In genomic region chr16:14285542-14286380, GRCh38 we compare ENCODE assay signal across 1 cellular context.
TF ChIP-seq lines count a peak whose summit lies in the region.

No MANE protein-coding gene starts in this region.

TF ChIP-seq in HepG2, 621 proteins besides CTCF, POLR2A, EP300 and RAD21 (continued from another document and continues in another):
- TF ChIP-seq KLF12 (CRISPR knock-in tag; IDR thresholded peaks at IDR 0.05; ENCODE audit: borderline replicate concordance), result peak; percentile 89; the same call in 1 of the 2 replicates
- peak; percentile 87 for TF ChIP-seq THAP11 (CRISPR knock-in tag; IDR thresholded peaks at IDR 0.05)
- peak; percentile 86 for TF ChIP-seq ZNF724P (CRISPR knock-in tag; IDR thresholded peaks at IDR 0.05; ENCODE audit: borderline replicate concordance)
- no peak for TF ChIP-seq TCF7 (IDR thresholded peaks at IDR 0.05; ENCODE audit: low read depth)
- TF ChIP-seq HMG20A (CRISPR knock-in tag; IDR thresholded peaks at IDR 0.05; ENCODE audit: borderline replicate concordance), result peak; percentile 81; the same call in 1 of the 2 replicates
- TF ChIP-seq ZNF557 (CRISPR knock-in tag; IDR thresholded peaks at IDR 0.05), result peak; percentile 94
- TF ChIP-seq HOXA9 (CRISPR knock-in tag; IDR thresholded peaks at IDR 0.05; ENCODE audit: borderline replicate concordance), result no peak
- peak; percentile 53; the same call in 1 of the 2 replicates for TF ChIP-seq RNF2 (conservative IDR thresholded peaks at IDR 0.05; ENCODE audit: low read depth)
- TF ChIP-seq, protein P1, sequence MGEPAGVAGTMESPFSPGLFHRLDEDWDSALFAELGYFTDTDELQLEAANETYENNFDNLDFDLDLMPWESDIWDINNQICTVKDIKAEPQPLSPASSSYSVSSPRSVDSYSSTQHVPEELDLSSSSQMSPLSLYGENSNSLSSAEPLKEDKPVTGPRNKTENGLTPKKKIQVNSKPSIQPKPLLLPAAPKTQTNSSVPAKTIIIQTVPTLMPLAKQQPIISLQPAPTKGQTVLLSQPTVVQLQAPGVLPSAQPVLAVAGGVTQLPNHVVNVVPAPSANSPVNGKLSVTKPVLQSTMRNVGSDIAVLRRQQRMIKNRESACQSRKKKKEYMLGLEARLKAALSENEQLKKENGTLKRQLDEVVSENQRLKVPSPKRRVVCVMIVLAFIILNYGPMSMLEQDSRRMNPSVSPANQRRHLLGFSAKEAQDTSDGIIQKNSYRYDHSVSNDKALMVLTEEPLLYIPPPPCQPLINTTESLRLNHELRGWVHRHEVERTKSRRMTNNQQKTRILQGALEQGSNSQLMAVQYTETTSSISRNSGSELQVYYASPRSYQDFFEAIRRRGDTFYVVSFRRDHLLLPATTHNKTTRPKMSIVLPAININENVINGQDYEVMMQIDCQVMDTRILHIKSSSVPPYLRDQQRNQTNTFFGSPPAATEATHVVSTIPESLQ (CRISPR knock-in tag; conservative IDR thresholded peaks at IDR 0.05), result peak; percentile 82; the same call in 1 of the 2 replicates
- peak; percentile 81 for TF ChIP-seq ARID5B (CRISPR knock-in tag; IDR thresholded peaks at IDR 0.05)
- TF ChIP-seq AHR (CRISPR knock-in tag; IDR thresholded peaks at IDR 0.05), result peak; percentile 17
- peak; percentile 93; the same call in 1 of the 2 replicates for TF ChIP-seq ZNF549 (CRISPR knock-in tag; IDR thresholded peaks at IDR 0.05)
- peak; percentile 47; the same call in 1 of the 2 replicates for TF ChIP-seq HNF4G (IDR thresholded peaks at IDR 0.05; ENCODE audit: borderline replicate concordance, low read depth, low read length)
- TF ChIP-seq HNF4G (CRISPR knock-in tag; IDR thresholded peaks at IDR 0.05; ENCODE audit: borderline replicate concordance, low read depth), result peak; percentile 40
- TF ChIP-seq KAT8 (CRISPR knock-in tag; IDR thresholded peaks at IDR 0.05), result peak; percentile 90
- peak; percentile 96 for TF ChIP-seq ATF7-NPFF (CRISPR knock-in tag; IDR thresholded peaks at IDR 0.05; ENCODE audit: low read depth)
- TF ChIP-seq, protein P2, sequence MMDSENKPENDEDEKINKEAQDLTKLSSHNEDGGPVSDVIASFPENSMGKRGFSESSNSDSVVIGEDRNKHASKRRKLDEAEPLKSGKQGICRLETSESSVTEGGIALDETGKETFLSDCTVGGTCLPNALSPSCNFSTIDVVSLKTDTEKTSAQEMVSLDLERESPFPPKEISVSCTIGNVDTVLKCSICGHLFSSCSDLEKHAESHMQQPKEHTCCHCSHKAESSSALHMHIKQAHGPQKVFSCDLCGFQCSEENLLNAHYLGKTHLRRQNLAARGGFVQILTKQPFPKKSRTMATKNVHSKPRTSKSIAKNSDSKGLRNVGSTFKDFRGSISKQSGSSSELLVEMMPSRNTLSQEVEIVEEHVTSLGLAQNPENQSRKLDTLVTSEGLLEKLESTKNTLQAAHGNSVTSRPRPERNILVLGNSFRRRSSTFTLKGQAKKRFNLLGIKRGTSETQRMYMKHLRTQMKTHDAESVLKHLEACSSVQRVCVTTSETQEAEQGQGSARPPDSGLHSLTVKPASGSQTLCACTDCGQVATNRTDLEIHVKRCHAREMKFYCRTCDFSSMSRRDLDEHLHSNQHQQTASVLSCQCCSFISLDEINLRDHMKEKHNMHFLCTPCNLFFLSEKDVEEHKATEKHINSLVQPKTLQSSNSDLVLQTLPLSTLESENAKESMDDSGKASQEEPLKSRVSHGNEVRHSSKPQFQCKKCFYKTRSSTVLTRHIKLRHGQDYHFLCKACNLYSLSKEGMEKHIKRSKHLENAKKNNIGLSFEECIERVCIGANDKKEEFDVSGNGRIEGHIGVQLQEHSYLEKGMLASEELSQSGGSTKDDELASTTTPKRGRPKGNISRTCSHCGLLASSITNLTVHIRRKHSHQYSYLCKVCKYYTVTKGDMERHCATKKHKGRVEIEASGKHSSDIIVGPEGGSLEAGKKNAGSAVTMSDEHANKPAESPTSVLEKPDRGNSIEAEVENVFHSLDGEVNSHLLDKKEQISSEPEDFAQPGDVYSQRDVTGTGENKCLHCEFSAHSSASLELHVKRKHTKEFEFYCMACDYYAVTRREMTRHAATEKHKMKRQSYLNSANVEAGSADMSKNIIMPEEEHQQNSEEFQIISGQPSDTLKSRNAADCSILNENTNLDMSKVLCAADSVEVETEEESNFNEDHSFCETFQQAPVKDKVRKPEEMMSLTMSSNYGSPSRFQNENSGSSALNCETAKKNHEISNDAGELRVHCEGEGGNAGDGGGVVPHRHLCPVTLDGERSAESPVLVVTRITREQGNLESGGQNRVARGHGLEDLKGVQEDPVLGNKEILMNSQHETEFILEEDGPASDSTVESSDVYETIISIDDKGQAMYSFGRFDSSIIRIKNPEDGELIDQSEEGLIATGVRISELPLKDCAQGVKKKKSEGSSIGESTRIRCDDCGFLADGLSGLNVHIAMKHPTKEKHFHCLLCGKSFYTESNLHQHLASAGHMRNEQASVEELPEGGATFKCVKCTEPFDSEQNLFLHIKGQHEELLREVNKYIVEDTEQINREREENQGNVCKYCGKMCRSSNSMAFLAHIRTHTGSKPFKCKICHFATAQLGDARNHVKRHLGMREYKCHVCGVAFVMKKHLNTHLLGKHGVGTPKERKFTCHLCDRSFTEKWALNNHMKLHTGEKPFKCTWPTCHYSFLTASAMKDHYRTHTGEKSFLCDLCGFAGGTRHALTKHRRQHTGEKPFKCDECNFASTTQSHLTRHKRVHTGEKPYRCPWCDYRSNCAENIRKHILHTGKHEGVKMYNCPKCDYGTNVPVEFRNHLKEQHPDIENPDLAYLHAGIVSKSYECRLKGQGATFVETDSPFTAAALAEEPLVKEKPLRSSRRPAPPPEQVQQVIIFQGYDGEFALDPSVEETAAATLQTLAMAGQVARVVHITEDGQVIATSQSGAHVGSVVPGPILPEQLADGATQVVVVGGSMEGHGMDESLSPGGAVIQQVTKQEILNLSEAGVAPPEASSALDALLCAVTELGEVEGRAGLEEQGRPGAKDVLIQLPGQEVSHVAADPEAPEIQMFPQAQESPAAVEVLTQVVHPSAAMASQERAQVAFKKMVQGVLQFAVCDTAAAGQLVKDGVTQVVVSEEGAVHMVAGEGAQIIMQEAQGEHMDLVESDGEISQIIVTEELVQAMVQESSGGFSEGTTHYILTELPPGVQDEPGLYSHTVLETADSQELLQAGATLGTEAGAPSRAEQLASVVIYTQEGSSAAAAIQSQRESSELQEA (CRISPR knock-in tag; IDR thresholded peaks at IDR 0.05; ENCODE audit: not compliant biosample characterization), result no peak
- TF ChIP-seq PTBP1 (IDR thresholded peaks at IDR 0.05; ENCODE audit: low read depth, low read length, poor library complexity, severe bottlenecking), result peak; percentile 5
- TF ChIP-seq, protein P3, sequence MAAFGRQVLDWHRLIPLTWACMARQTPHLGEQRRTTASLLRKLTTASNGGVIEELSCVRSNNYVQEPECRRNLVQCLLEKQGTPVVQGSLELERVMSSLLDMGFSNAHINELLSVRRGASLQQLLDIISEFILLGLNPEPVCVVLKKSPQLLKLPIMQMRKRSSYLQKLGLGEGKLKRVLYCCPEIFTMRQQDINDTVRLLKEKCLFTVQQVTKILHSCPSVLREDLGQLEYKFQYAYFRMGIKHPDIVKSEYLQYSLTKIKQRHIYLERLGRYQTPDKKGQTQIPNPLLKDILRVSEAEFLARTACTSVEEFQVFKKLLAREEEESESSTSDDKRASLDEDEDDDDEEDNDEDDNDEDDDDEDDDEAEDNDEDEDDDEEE (CRISPR knock-in tag; IDR thresholded peaks at IDR 0.05), result peak; percentile 95
- peak; percentile 44 for TF ChIP-seq DPF2 (CRISPR knock-in tag; IDR thresholded peaks at IDR 0.05; ENCODE audit: borderline replicate concordance, low read depth)
- no peak for TF ChIP-seq ZBTB42 (CRISPR knock-in tag; IDR thresholded peaks at IDR 0.05)
- TF ChIP-seq ZBTB3 (CRISPR knock-in tag; IDR thresholded peaks at IDR 0.05; ENCODE audit: borderline replicate concordance, low read depth), result peak; percentile 94
- no peak for TF ChIP-seq PLRG1 (conservative IDR thresholded peaks at IDR 0.05)
- TF ChIP-seq ZNF749 (CRISPR knock-in tag; IDR thresholded peaks at IDR 0.05; ENCODE audit: borderline replicate concordance), result peak; percentile 80
- TF ChIP-seq IRF9 (CRISPR knock-in tag; IDR thresholded peaks at IDR 0.05; ENCODE audit: borderline replicate concordance), result peak; percentile 99
- TF ChIP-seq FOXC1 (CRISPR knock-in tag; IDR thresholded peaks at IDR 0.05; ENCODE audit: borderline replicate concordance), result peak; percentile 98
- TF ChIP-seq, protein P4, sequence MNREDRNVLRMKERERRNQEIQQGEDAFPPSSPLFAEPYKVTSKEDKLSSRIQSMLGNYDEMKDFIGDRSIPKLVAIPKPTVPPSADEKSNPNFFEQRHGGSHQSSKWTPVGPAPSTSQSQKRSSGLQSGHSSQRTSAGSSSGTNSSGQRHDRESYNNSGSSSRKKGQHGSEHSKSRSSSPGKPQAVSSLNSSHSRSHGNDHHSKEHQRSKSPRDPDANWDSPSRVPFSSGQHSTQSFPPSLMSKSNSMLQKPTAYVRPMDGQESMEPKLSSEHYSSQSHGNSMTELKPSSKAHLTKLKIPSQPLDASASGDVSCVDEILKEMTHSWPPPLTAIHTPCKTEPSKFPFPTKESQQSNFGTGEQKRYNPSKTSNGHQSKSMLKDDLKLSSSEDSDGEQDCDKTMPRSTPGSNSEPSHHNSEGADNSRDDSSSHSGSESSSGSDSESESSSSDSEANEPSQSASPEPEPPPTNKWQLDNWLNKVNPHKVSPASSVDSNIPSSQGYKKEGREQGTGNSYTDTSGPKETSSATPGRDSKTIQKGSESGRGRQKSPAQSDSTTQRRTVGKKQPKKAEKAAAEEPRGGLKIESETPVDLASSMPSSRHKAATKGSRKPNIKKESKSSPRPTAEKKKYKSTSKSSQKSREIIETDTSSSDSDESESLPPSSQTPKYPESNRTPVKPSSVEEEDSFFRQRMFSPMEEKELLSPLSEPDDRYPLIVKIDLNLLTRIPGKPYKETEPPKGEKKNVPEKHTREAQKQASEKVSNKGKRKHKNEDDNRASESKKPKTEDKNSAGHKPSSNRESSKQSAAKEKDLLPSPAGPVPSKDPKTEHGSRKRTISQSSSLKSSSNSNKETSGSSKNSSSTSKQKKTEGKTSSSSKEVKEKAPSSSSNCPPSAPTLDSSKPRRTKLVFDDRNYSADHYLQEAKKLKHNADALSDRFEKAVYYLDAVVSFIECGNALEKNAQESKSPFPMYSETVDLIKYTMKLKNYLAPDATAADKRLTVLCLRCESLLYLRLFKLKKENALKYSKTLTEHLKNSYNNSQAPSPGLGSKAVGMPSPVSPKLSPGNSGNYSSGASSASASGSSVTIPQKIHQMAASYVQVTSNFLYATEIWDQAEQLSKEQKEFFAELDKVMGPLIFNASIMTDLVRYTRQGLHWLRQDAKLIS (CRISPR knock-in tag; IDR thresholded peaks at IDR 0.05), result no peak; the same call in 1 of the 2 replicates
- TF ChIP-seq AKNA (CRISPR knock-in tag; IDR thresholded peaks at IDR 0.05; ENCODE audit: borderline replicate concordance), result peak; percentile 73; the same call in 1 of the 2 replicates
